ENCODE assay signal across 11 cellular contexts in the genomic region with DNA sequence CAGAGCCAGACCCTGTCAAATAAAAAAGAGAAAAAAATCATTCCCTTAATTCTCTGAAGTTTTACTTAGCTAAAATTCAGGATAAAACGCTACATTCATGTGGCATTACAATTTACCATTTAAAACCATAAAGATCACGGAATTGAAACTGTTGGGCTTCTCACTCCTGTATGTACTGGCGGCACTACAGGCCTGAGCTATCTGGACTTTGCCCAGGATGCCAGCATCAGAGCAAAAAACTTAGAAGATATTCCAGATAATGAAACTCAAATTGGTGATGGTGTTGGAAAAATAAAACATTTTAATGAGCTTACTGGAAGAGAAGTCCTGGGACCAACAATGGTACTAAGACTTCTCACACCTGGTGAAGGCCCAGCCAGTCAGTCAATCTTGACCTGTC.
"Had no signal": no experiment of that assay in that cellular context is flagged by ENCODE, and none has a peak within 500 bp of the region (broad histone marks: within the 10 kb centered on the region; RNA-seq: fewer than 3 reads in every experiment).

No MANE protein-coding gene starts in this region.

- H2AFZ ChIP-seq: GM23248, GM23338 had no signal

- H3K4me2 ChIP-seq: GM23338 had no signal

- FAIRE-seq: H1, H54 had no signal

- H3K27ac ChIP-seq: GM23248 had no signal

- H3K9ac ChIP-seq: GM23248 had no signal

- DNase-seq: GM23248, GOT3, H7, H9, HCEC 1CT, HFFc6 had no signal

- ATAC-seq: GM23338, HCT116 had no signal

- H3K4me3 ChIP-seq: GM23248, GM23338, HAP-1 had no signal

- H3K36me3 ChIP-seq: HAP-1 had no signal

- H3K9me3 ChIP-seq: HAP-1 had no signal
